In genomic region chr16:88568710-88569613, GRCh38 we compare ENCODE assay signal across 9 cellular contexts. TPM values are rescaled to one million over a fixed set of nuclear protein-coding genes. Genes with fewer than 3 reads are reported as not detected.
DNase-seq lines count a peak whose midpoint lies in the region; ATAC-seq and TF ChIP-seq lines count a peak whose summit lies in the region.
"Had no signal": no experiment of that assay in that cellular context is flagged by ENCODE, and none has a peak within 500 bp of the region (broad histone marks: within the 10 kb centered on the region; RNA-seq: fewer than 3 reads in every experiment).

No MANE protein-coding gene starts in this region.

- peak overlapping the region; percentile 84 to 87 for H3K27ac Mint-ChIP-seq in natural killer cell

- peak overlapping the region; percentile 86 for H3K4me3 Mint-ChIP-seq in natural killer cell

- H2AFZ ChIP-seq in Karpas-422 (ENCODE audit: low read length), result peak overlapping the region; percentile 90; the same call in 1 of the 2 replicates

- TF ChIP-seq CTCF in BJ (IDR thresholded peaks at IDR 0.05; ENCODE audit: insufficient read depth, low read depth, low read length) (no peak), coronary artery (IDR thresholded peaks at IDR 0.05) (no peak), natural killer cell (IDR thresholded peaks at IDR 0.05) (no peak)

- H3K4me1 ChIP-seq in Karpas-422 (ENCODE audit: low read length), result peaks cover 23% of the 10 kb centered on the region

- peaks cover 26% of the 10 kb centered on the region for H4K20me1 ChIP-seq in Karpas-422 (ENCODE audit: insufficient read depth, low read depth, low read length)

- no peaks in the 10 kb centered on the region for H3K9me3 Mint-ChIP-seq in natural killer cell

- H3K4me3 ChIP-seq in BJ (ENCODE audit: low read depth, low read length) (peak overlapping the region; percentile 81), Karpas-422 (ENCODE audit: low read length) (peak overlapping the region; percentile 85), coronary artery (peak overlapping the region; percentile 92)

- H3K27ac ChIP-seq in Karpas-422 (ENCODE audit: low read length), result no peak overlapping the region
- H3K27ac ChIP-seq in coronary artery, result peak overlapping the region in 1 of 2 donors; percentile 91

- H3K4me1 Mint-ChIP-seq in natural killer cell, result peaks cover 25 to 35% of the 10 kb centered on the region in 2 donors

- H3K36me3 ChIP-seq in BJ (ENCODE audit: control insufficient read depth, insufficient read depth, low read length) (no peaks in the 10 kb centered on the region), Karpas-422 (ENCODE audit: insufficient read depth, low read length) (peaks cover 7% of the 10 kb centered on the region; the same call in 1 of the 2 replicates)

- peak overlapping the region; percentile 99 for H3K4me2 ChIP-seq in Karpas-422 (ENCODE audit: low read depth, low read length, poor library complexity, severe bottlenecking)

- no peaks in the 10 kb centered on the region for H3K27me3 ChIP-seq in BJ (ENCODE audit: control insufficient read depth, insufficient read depth, low read length)
- H3K27me3 ChIP-seq in Karpas-422 (ENCODE audit: low read length), result no peaks in the 10 kb centered on the region

- DNase-seq in BJ (ENCODE audit: low read depth), result no peak
- DNase-seq in Karpas-422, result no peak
- no peak for DNase-seq in coronary artery (ENCODE audit: low spot score)
- no peak for DNase-seq in natural killer cell
- DNase-seq in A172 (ENCODE audit: low spot score), result no peak
- no peak for DNase-seq in RPMI8226
- DNase-seq in middle frontal gyrus (ENCODE audit: extremely low spot score, low spot score), result no peak
- DNase-seq: NCI-H774 had no signal

- H3K79me2 ChIP-seq in Karpas-422 (ENCODE audit: low read length), result peaks cover 34% of the 10 kb centered on the region

- no peaks in the 10 kb centered on the region for H3K36me3 Mint-ChIP-seq in natural killer cell

- intact Hi-C loops in natural killer cell (cut with micrococcal nuclease), result no loop called here

- CTCF ChIA-PET in BJ (lab: Yijun Ruan, JAX), result interaction anchor here (0.6 to 0.7 kb wide), 3 partner anchors 29 to 566 kb away, joined by 3 read pairs; no protein-coding TSS in a partner anchor

- no peaks in the 10 kb centered on the region for H3K9me2 ChIP-seq in Karpas-422 (replicated peaks; ENCODE audit: insufficient read depth, low read length)

- H3K9ac ChIP-seq in Karpas-422 (ENCODE audit: low read length), result peak overlapping the region; percentile 91

- POLR2A ChIA-PET in BJ (lab: Charles Lee), result no interaction called here

- no peaks in the 10 kb centered on the region for H3K9me3 ChIP-seq in Karpas-422 (ENCODE audit: low read length)

- ATAC-seq in natural killer cell (no peak), GM19351 (IDR thresholded peaks at IDR 0.05; ENCODE audit: unreplicated experiment) (no peak)

- no peaks in the 10 kb centered on the region for H3K27me3 Mint-ChIP-seq in natural killer cell (ENCODE audit: low read depth in 2 of 2)

RNA-seq across cellular contexts. Expression of gene ZC3H18, which starts 1.2 kb away (rescaled TPM):
- 7.9 and 11.2 TPM in 2 replicates for polyA plus RNA-seq in BJ (2011; rRNA removed)
- polyA minus RNA-seq in BJ (2011; rRNA and poly(A)+ RNA removed), result 5.7 and 6.7 TPM in 2 replicates
- 8.3 and 17.5 TPM in 2 replicates for total RNA-seq in Karpas-422 (2014; rRNA removed; shearing (Covaris generic); ENCODE audit: low replicate concordance)
- 100 to 1,000 TPM; 125 to 130 (median 126) TPM for total RNA-seq in natural killer cell
- 17.7 and 18.3 TPM in 2 replicates for total RNA-seq in A172 (2014; rRNA removed; shearing (Covaris generic))
